17 cellular contexts compared by ENCODE assay signal in the genomic region with DNA sequence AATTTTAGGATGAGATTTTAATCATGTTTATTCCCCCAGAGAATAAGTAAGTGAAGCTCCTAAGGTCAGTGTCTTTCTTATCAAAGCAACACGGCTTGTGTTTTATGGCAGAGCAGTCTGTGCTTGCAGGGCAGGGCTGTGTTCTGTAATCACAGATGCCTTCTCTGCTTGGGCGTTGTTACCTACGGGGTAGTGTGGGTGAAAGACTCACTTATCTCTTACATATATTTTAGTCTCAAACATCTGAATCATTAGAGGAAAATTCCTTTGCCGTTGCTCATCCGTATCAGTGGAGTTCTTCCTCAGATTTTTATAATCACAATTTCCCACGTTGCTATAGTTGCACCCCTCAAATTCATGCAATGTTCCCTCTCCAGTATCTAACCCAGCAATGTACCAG.
A peak's percentile ranks its signal among the peaks of the same experiment; 100 is the strongest.
DNase-seq lines count a peak whose midpoint lies in the region; ATAC-seq, FAIRE-seq and TF ChIP-seq lines count a peak whose summit lies in the region.
"Had no signal": no experiment of that assay in that cellular context is flagged by ENCODE, and none has a peak within 500 bp of the region (broad histone marks: within the 10 kb centered on the region; RNA-seq: fewer than 3 reads in every experiment).

No MANE protein-coding gene starts in this region.

- peaks cover 18% of the 10 kb centered on the region; the same call in 1 of the 2 replicates for H3K4me1 ChIP-seq in BE2C
- peaks cover 6% of the 10 kb centered on the region for H3K4me1 ChIP-seq in foreskin keratinocyte
- H3K4me1 ChIP-seq in A673 (ENCODE audit: insufficient read depth, low read length, poor library complexity, severe bottlenecking): no peaks in the 10 kb centered on the region
- H3K4me1 ChIP-seq: SJSA1 had no signal

- H3K9me3 ChIP-seq in BE2C (no peaks in the 10 kb centered on the region), SK-N-MC (ENCODE audit: low read depth, low read length) (no peaks in the 10 kb centered on the region), A673 (ENCODE audit: low read depth, low read length, poor library complexity, severe bottlenecking) (no peaks in the 10 kb centered on the region)
- H3K9me3 ChIP-seq: SJSA1 had no signal

- no peak for TF ChIP-seq POLR2A in H54 (IDR thresholded peaks at IDR 0.05; ENCODE audit: low read depth, low read length)

- FAIRE-seq in H54 (lab: Jason Lieb, UNC): no peak
- FAIRE-seq: G401.6 had no signal

- POLR2A ChIA-PET in A673 (lab: Charles Lee; ENCODE audit: low non-redundant PET): no interaction called here

- H3K9ac ChIP-seq in SK-N-MC (ENCODE audit: insufficient read length): no peak overlapping the region

- intact Hi-C loops in A673 (cut with micrococcal nuclease; ENCODE audit: unreplicated experiment): no loop called here

- H3K27ac ChIP-seq in SK-N-MC (no peak overlapping the region), foreskin keratinocyte (no peak overlapping the region), A673 (ENCODE audit: low read depth, low read length, poor library complexity, severe bottlenecking) (no peak overlapping the region)
- H3K27ac ChIP-seq: HL-60, SJSA1 had no signal

- no peaks in the 10 kb centered on the region for H3K27me3 ChIP-seq in BE2C
- H3K27me3 ChIP-seq in foreskin keratinocyte: no peaks in the 10 kb centered on the region
- H3K27me3 ChIP-seq in A673 (replicated peaks; ENCODE audit: insufficient read depth, low read depth, low read length, poor library complexity): no peaks in the 10 kb centered on the region
- H3K27me3 ChIP-seq: SJSA1 had no signal

- no peaks in the 10 kb centered on the region for H3K36me3 ChIP-seq in BE2C
- no peaks in the 10 kb centered on the region for H3K36me3 ChIP-seq in SK-N-MC (ENCODE audit: insufficient read depth, low read length)
- no peaks in the 10 kb centered on the region for H3K36me3 ChIP-seq in A673 (ENCODE audit: insufficient read depth, low read length, poor library complexity, severe bottlenecking)
- H3K36me3 ChIP-seq: SJSA1 had no signal

- DNase-seq in BE2C (peak; percentile 60), HS-5 (ENCODE audit: low read depth) (peak; percentile 59), SK-N-MC (ENCODE audit: low read depth, low spot score) (no peak), foreskin keratinocyte (peak; percentile 33 to 63), H54 (ENCODE audit: insufficient read length, low spot score) (no peak), NCI-H774 (lab: John Stamatoyannopoulos, UW) (no peak), A673 (ENCODE audit: low spot score) (no peak)
- DNase-seq: C1 segment of cervical spinal cord; CD8-positive, alpha-beta memory T cell; H9; NCI-H1105; NCI-H2081; NCI-H2171 treated with DMSO at 0.1 percent for 48 hours had no signal

- peak; percentile 94 for ATAC-seq in foreskin keratinocyte
- ATAC-seq in HG03342 (IDR thresholded peaks at IDR 0.05; ENCODE audit: unreplicated experiment): no peak

- TF ChIP-seq CTCF in BE2C (IDR thresholded peaks at IDR 0.05; ENCODE audit: low read depth, low read length): no peak
- TF ChIP-seq CTCF in foreskin keratinocyte (conservative IDR thresholded peaks at IDR 0.05): no peak
- no peak for TF ChIP-seq CTCF in A673 (conservative IDR thresholded peaks at IDR 0.05; ENCODE audit: low read depth, low read length)

- BruUV-seq in A673 (replicated peaks; lab: Mats Ljungman, UMichigan): no TSS peak

- H3K4me3 ChIP-seq in BE2C (ENCODE audit: low read depth, low read length): peak overlapping the region; percentile 7; the same call in 1 of the 2 replicates
- peak overlapping the region; percentile 17; the same call in 1 of the 2 replicates for H3K4me3 ChIP-seq in SK-N-MC
- H3K4me3 ChIP-seq in A673 (ENCODE audit: low read depth, low read length, poor library complexity, severe bottlenecking): no peak overlapping the region
- H3K4me3 ChIP-seq: SJSA1 had no signal

- CTCF ChIA-PET in A673 (lab: Charles Lee): no interaction called here

Comparison
In these comparisons a context has a peak if more than half of its experiments do, and no peak if none do; other contexts are left out.
1. DNase-seq: peak in BE2C (single experiment), HS-5 (single experiment) and foreskin keratinocyte (2 of 2); none in SK-N-MC (single experiment), H54 (single experiment), NCI-H774 (single experiment) and A673 (single experiment).